Comparison of ENCODE assay signal across 8 cellular contexts in genomic region chr5:109410389-109411174, GRCh38. TPM values are rescaled to one million over a fixed set of nuclear protein-coding genes. Genes with fewer than 3 reads are reported as not detected.
DNase-seq lines count a peak whose midpoint lies in the region; ATAC-seq and TF ChIP-seq lines count a peak whose summit lies in the region.

No MANE protein-coding gene starts in this region.

- peaks cover 23% of the 10 kb centered on the region for H4K20me1 ChIP-seq in SU-DHL-6 (ENCODE audit: low read depth, low read length)

- H3K79me2 ChIP-seq in SU-DHL-6 (ENCODE audit: insufficient read depth, low read length), result peaks cover 37% of the 10 kb centered on the region

- peak; percentile 12 for ATAC-seq in GM21367 (IDR thresholded peaks at IDR 0.05; ENCODE audit: unreplicated experiment)
- ATAC-seq in right cardiac atrium, result peak; percentile 66 to 74

- peak; percentile 69 for TF ChIP-seq POLR2A in prostate gland (IDR thresholded peaks at IDR 0.05)

- H3K27me3 Mint-ChIP-seq in IgD-negative memory B cell, result no peaks in the 10 kb centered on the region

- H3F3A ChIP-seq in SU-DHL-6 (ENCODE audit: insufficient read depth), result peaks cover 32% of the 10 kb centered on the region

- H3K4me1 ChIP-seq in ascending aorta, result peaks cover 2 to 25% of the 10 kb centered on the region in 2 donors
- no peaks in the 10 kb centered on the region for H3K4me1 ChIP-seq in right cardiac atrium (ENCODE audit: control insufficient read depth, insufficient read depth, low read length)
- peaks cover 4% of the 10 kb centered on the region for H3K4me1 ChIP-seq in prostate gland (replicated peaks)

- H3K9me2 ChIP-seq in SU-DHL-6 (replicated peaks; ENCODE audit: insufficient read depth, low read length), result no peaks in the 10 kb centered on the region

- peak overlapping the region; percentile 95 to 100 (median 98) for H3K4me3 Mint-ChIP-seq in IgD-negative memory B cell

- no peaks in the 10 kb centered on the region for H3K9me3 ChIP-seq in SU-DHL-6 (ENCODE audit: insufficient read depth, low read length)
- no peaks in the 10 kb centered on the region for H3K9me3 ChIP-seq in ascending aorta
- no peaks in the 10 kb centered on the region for H3K9me3 ChIP-seq in right cardiac atrium (ENCODE audit: control insufficient read depth, low read length)
- H3K9me3 ChIP-seq in prostate gland, result no peaks in the 10 kb centered on the region

- intact Hi-C loops in ascending aorta (cut with DNase I), result loop anchor here (1.0 to 10.0 kb wide), 7 partner anchors 44 to 1028 kb away; partner anchors contain the start of genes FBXL17 and MAN2A1
- intact Hi-C loops in right cardiac atrium (cut with DNase I), result no loop called here
- intact Hi-C loops in prostate gland (cut with DNase I), result loop anchor here (2.0 kb wide), 1 partner anchor 662 kb away; no protein-coding TSS in a partner anchor

- H3K36me3 ChIP-seq in SU-DHL-6 (ENCODE audit: low read length), result no peaks in the 10 kb centered on the region; the same call in 1 of the 2 replicates
- no peaks in the 10 kb centered on the region for H3K36me3 ChIP-seq in ascending aorta
- H3K36me3 ChIP-seq in prostate gland, result no peaks in the 10 kb centered on the region

- peaks cover 0 to 2% (median 1%) of the 10 kb centered on the region in 3 donors for H3K9me3 Mint-ChIP-seq in IgD-negative memory B cell

- peak overlapping the region; percentile 92 for H3K27ac ChIP-seq in SU-DHL-6 (ENCODE audit: low read depth, low read length)
- H3K27ac ChIP-seq in ascending aorta, result peak overlapping the region; percentile 98
- peak overlapping the region; percentile 100 for H3K27ac ChIP-seq in right cardiac atrium (ENCODE audit: low read length)
- H3K27ac ChIP-seq in prostate gland, result peak overlapping the region; percentile 99

- peak overlapping the region; percentile 90 for H3K9ac ChIP-seq in SU-DHL-6 (ENCODE audit: low read length)

- DNase-seq in CMK (ENCODE audit: low read depth) (peak; percentile 72), ascending aorta (ENCODE audit: low spot score in 2 of 2) (peak; percentile 48 to 86), right cardiac atrium (peak; percentile 82 to 93 (median 91)), prostate gland (ENCODE audit: low spot score) (peak; percentile 45), inferior parietal cortex (ENCODE audit: extremely low spot score) (no peak)

- TF ChIP-seq CTCF in SU-DHL-6 (IDR thresholded peaks at IDR 0.05; ENCODE audit: insufficient read depth, low read length, poor library complexity, severe bottlenecking), result no peak
- no peak for TF ChIP-seq CTCF in ascending aorta (IDR thresholded peaks at IDR 0.05)
- no peak for TF ChIP-seq CTCF in prostate gland (IDR thresholded peaks at IDR 0.05)

- peak overlapping the region; percentile 97 to 99 (median 98) for H3K27ac Mint-ChIP-seq in IgD-negative memory B cell

- H3K4me3 ChIP-seq in SU-DHL-6 (ENCODE audit: insufficient read depth, low read length, poor library complexity, severe bottlenecking) (peak overlapping the region; percentile 60), ascending aorta (peak overlapping the region; percentile 48 to 68), right cardiac atrium (ENCODE audit: low read length) (peak overlapping the region; percentile 53), prostate gland (peak overlapping the region; percentile 88 to 91)

- peaks cover 3% of the 10 kb centered on the region for H3K36me3 Mint-ChIP-seq in IgD-negative memory B cell

- peaks cover 14 to 30% (median 15%) of the 10 kb centered on the region in 3 donors for H3K4me1 Mint-ChIP-seq in IgD-negative memory B cell

- peak overlapping the region; percentile 77 for H3K4me2 ChIP-seq in SU-DHL-6 (ENCODE audit: low read depth, low read length, poor library complexity, severe bottlenecking)

- H3K27me3 ChIP-seq in SU-DHL-6 (ENCODE audit: low read length) (no peaks in the 10 kb centered on the region), ascending aorta (no peaks in the 10 kb centered on the region), right cardiac atrium (ENCODE audit: control insufficient read depth, insufficient read depth) (no peaks in the 10 kb centered on the region), prostate gland (replicated peaks; ENCODE audit: insufficient read depth) (no peaks in the 10 kb centered on the region)

- peak overlapping the region; percentile 93 for H2AFZ ChIP-seq in SU-DHL-6 (ENCODE audit: low read depth, low read length, severe bottlenecking)

- 1% methylated on average over 26 of the region's 26 CpGs for WGBS in right cardiac atrium
- WGBS in prostate gland, result 1% methylated on average over 26 of the region's 26 CpGs

RNA-seq across cellular contexts. Expression of gene PJA2, which starts 0.8 kb away (rescaled TPM):
- polyA plus RNA-seq in IgD-negative memory B cell (45.6 TPM), right cardiac atrium (37.4 TPM)
- total RNA-seq in ascending aorta (56.1 TPM), right cardiac atrium (100 to 1,000 TPM in 1 of 4 donors, 10 to 100 TPM in 3; 96.9 to 122 (median 98.0) TPM), prostate gland (100 to 1,000 TPM in 1 of 2 donors, 10 to 100 TPM in 1; 94.8 to 119 TPM)

Comparison
In these comparisons a context has a peak if more than half of its experiments do, and no peak if none do; other contexts are left out.
1. intact Hi-C loops: an anchor here in ascending aorta (1.0 to 10.0 kb wide) and prostate gland (2.0 kb wide); none called in right cardiac atrium.